9 cellular contexts compared by ENCODE assay signal in the genomic region with DNA sequence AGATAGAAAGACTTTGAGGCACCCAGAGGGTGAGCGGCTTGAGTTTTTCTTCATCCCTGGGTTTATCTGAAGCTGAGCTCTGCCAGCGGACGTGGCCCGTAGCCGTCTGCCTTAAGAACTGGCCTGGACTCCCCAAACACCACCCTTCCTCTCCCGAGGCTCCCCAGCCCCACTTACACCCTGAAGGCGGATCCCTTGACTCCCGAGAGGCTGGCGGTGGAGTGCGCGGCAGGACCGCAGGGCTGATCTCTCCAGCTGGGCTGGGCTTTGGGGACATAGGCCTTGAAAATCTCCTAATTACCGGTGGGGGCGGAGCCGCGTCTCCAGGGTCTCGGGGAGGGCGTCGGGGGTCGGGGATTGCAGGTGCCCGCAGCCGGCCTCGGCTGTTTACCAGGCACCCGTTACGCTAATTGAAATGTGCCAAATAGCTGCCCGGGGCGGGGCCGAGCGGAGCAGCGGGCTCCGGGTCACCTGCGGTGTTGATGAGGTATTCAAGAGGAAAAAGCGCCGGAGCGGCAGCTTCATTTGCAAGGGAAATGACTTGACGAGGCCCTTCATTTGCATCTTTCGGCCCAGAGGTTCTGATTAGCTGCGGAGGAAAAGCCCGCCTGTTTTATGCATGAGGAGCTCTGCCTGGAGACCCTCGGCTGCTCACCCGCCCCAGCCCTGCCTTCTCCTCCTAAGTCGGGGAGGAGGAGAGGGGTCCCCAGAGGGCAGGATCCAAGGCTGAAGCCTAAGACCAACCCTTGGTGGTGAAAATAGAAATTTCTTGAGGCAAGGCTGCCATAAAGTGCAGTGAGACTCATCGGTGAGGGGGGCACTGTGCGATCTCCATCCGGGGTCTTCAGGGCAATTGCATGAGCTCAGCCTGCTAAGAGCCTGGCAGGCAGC.
DNase-seq lines count a peak whose midpoint lies in the region; ATAC-seq, FAIRE-seq and TF ChIP-seq lines count a peak whose summit lies in the region.
"Had no signal": no experiment of that assay in that cellular context is flagged by ENCODE, and none has a peak within 500 bp of the region (broad histone marks: within the 10 kb centered on the region; RNA-seq: fewer than 3 reads in every experiment).

No MANE protein-coding gene starts in this region.

- H3K27me3 ChIP-seq in right atrium auricular region (peaks cover 5 to 12% of the 10 kb centered on the region in 2 donors), spleen (replicated peaks in 1 of 7) (peaks cover 0 to 56% (median 21%) of the 10 kb centered on the region in 7 donors), HepG2 (ENCODE audit: control insufficient read depth in 1 of 2, insufficient read depth in 2 of 2, low read length in 2 of 2) (peaks cover 10 to 69% of the 10 kb centered on the region in 2 experiments; a peak in 4 of 5 replicates)

- H3K4me1 ChIP-seq in right atrium auricular region (peaks cover 0 to 16% of the 10 kb centered on the region in 2 donors), spleen (peaks cover 5 to 31% (median 23%) of the 10 kb centered on the region in 6 donors), HepG2 (ENCODE audit: insufficient read depth, low read length) (no peaks in the 10 kb centered on the region)

- DNase-seq in GM12891 (ENCODE audit: insufficient read length, low spot score), result peak; percentile 68
- DNase-seq in NCI-H510A treated with DMSO at 0.1 percent for 48 hours (lab: John Stamatoyannopoulos, UW), result peak; percentile 91
- peak; percentile 60 for DNase-seq in activated T-cell treated with anti-CD3 and anti-CD28 coated beads, Interleukin-2, amount 50 U/mL, for 1 hour
- DNase-seq in right atrium auricular region (ENCODE audit: low spot score), result no peak
- peak; percentile 91 for DNase-seq in spleen
- DNase-seq in NCI-H446 treated with DMSO at 0.1 percent for 48 hours (lab: John Stamatoyannopoulos, UW), result no peak
- no peak for DNase-seq in HepG2 (ENCODE audit: low spot score)

- no peaks in the 10 kb centered on the region for H4K20me1 ChIP-seq in HepG2 (ENCODE audit: insufficient read depth, low read length)

- TF ChIP-seq POLR2A in GM12891 (IDR thresholded peaks at IDR 0.05; ENCODE audit: low read depth, low read length) (no peak), spleen (IDR thresholded peaks at IDR 0.05) (no peak), HepG2 (IDR thresholded peaks at IDR 0.05; ENCODE audit: insufficient read depth in 1 of 2, low read depth in 2 of 2, low read length in 2 of 2) (no peak)

- intact Hi-C loops in spleen (cut with DNase I; ENCODE audit: low total_unique reads) (no loop called here), HepG2 (cut with micrococcal nuclease; ENCODE audit: unreplicated experiment) (no loop called here)

- H3K9ac ChIP-seq in HepG2 (ENCODE audit: insufficient read depth, low read depth, low read length), result no peak overlapping the region

- BruUV-seq in HepG2 (replicated peaks; lab: Mats Ljungman, UMichigan), result no TSS peak

- no peak overlapping the region for H2AFZ ChIP-seq in HepG2 (ENCODE audit: low read length)

- H3K79me2 ChIP-seq in HepG2 (ENCODE audit: insufficient read depth, low read length), result no peaks in the 10 kb centered on the region

- CTCF ChIA-PET in HepG2 (lab: Yijun Ruan, JAX; ENCODE audit: low intra/inter-chr PET ratio, low total read pairs), result no interaction called here

- H3K4me3 ChIP-seq in right atrium auricular region (peak overlapping the region; percentile 9 to 37), spleen (peak overlapping the region; percentile 15 to 66 (median 32)), HepG2 (replicated peaks in 1 of 3; ENCODE audit: insufficient read depth in 1 of 3, low read depth in 2 of 3, low read length in 3 of 3) (no peak overlapping the region)

- FAIRE-seq in GM12891 (lab: Jason Lieb, UNC) (no peak), HepG2 (lab: Jason Lieb, UNC) (no peak)
- FAIRE-seq: frontal cortex had no signal

- no peaks in the 10 kb centered on the region for H3K36me3 ChIP-seq in right atrium auricular region
- no peaks in the 10 kb centered on the region for H3K36me3 ChIP-seq in spleen
- no peaks in the 10 kb centered on the region for H3K36me3 ChIP-seq in HepG2 (replicated peaks in 1 of 2; ENCODE audit: control insufficient read depth in 1 of 2, insufficient read depth in 2 of 2, low read length in 2 of 2)

- ATAC-seq in HepG2 (no peak), GM18520 (IDR thresholded peaks at IDR 0.05; ENCODE audit: unreplicated experiment) (no peak)

- POLR2A ChIA-PET in HepG2 (lab: Yijun Ruan, JAX), result no interaction called here

- 5 to 8% (median 7%) methylated on average over 28 to 45 of the region's 45 CpGs for WGBS in spleen, 5 donors
- WGBS in HepG2 (ENCODE audit: low lambda C conversion rate), result 56% methylated on average over 43 of the region's 45 CpGs

- TF ChIP-seq EP300 in HepG2 (IDR thresholded peaks at IDR 0.05; ENCODE audit: low read depth in 2 of 2, low read length in 2 of 2) (no peak), HepG2 (CRISPR knock-in tag; IDR thresholded peaks at IDR 0.05; ENCODE audit: borderline replicate concordance) (no peak)

- in situ Hi-C loops in HepG2 (cut with HindIII; ENCODE audit: extremely low pct_ligation_motif_present, low pct_unique_long_range_greater_than_20kb), result no loop called here

- TF ChIP-seq CTCF in right atrium auricular region (IDR thresholded peaks at IDR 0.05) (no peak), spleen (IDR thresholded peaks at IDR 0.05 in 8 of 11, conservative IDR thresholded peaks at IDR 0.05 in 3 of 11) (no peak), HepG2 (CRISPR knock-in tag; IDR thresholded peaks at IDR 0.05) (no peak)

- no peak overlapping the region for H3K27ac ChIP-seq in right atrium auricular region
- peak overlapping the region in 6 of 8 donors; percentile 2 to 68 (median 57) for H3K27ac ChIP-seq in spleen
- no peak overlapping the region for H3K27ac ChIP-seq in HepG2 (ENCODE audit: extremely low read length, insufficient read depth, low read length)

- no peak overlapping the region for H3K4me2 ChIP-seq in HepG2 (ENCODE audit: low read depth, low read length)

- TF ChIP-seq RAD21 in HepG2 (CRISPR knock-in tag; IDR thresholded peaks at IDR 0.05), result no peak

- no peaks in the 10 kb centered on the region for H3K9me3 ChIP-seq in right atrium auricular region
- H3K9me3 ChIP-seq in spleen, result no peaks in the 10 kb centered on the region
- H3K9me3 ChIP-seq in HepG2 (ENCODE audit: low read length), result no peaks in the 10 kb centered on the region

TF ChIP-seq in GM12891, 5 proteins besides CTCF, POLR2A, EP300 and RAD21:
- peak; percentile 43; the same call in 1 of the 2 replicates for TF ChIP-seq POU2F2 (IDR thresholded peaks at IDR 0.05; ENCODE audit: low read depth, low read length)
- no peak for TF ChIP-seq PAX5 (IDR thresholded peaks at IDR 0.05; ENCODE audit: insufficient read depth, low read length, severe bottlenecking)

TF ChIP-seq in HepG2, 621 proteins besides CTCF, POLR2A, EP300 and RAD21:
- TF ChIP-seq ZNF782 (CRISPR knock-in tag; IDR thresholded peaks at IDR 0.05; ENCODE audit: borderline replicate concordance) (no peak), MBD4 (IDR thresholded peaks at IDR 0.05; ENCODE audit: borderline replicate concordance, low read length) (no peak), SNAI1 (CRISPR knock-in tag; IDR thresholded peaks at IDR 0.05; ENCODE audit: borderline replicate concordance) (no peak)

Comparison
In these comparisons a context has a peak if more than half of its experiments do, and no peak if none do; other contexts are left out.
1. DNase-seq: peak in GM12891 (single experiment), NCI-H510A treated with DMSO at 0.1 percent for 48 hours (single experiment), activated T-cell treated with anti-CD3 and anti-CD28 coated beads, Interleukin-2, amount 50 U/mL, for 1 hour (single experiment) and spleen (single experiment); none in right atrium auricular region (single experiment), NCI-H446 treated with DMSO at 0.1 percent for 48 hours (single experiment) and HepG2 (single experiment).
2. H3K27ac ChIP-seq: peak in spleen (6 of 8); none in right atrium auricular region (0 of 2) and HepG2 (single experiment).
3. H3K4me3 ChIP-seq: peak in right atrium auricular region (2 of 2) and spleen (8 of 8); none in HepG2 (0 of 3).